ENCODE assay signal across 9 cellular contexts in genomic region chr22:50444663-50445062, GRCh38. TPM values are rescaled to one million over a fixed set of nuclear protein-coding genes. Genes with fewer than 3 reads are reported as not detected.
DNase-seq lines count a peak whose midpoint lies in the region; ATAC-seq, FAIRE-seq and TF ChIP-seq lines count a peak whose summit lies in the region.
"Had no signal": no experiment of that assay in that cellular context is flagged by ENCODE, and none has a peak within 500 bp of the region (broad histone marks: within the 10 kb centered on the region; RNA-seq: fewer than 3 reads in every experiment).

No MANE protein-coding gene starts in this region.

- no peak for TF ChIP-seq CTCF in HFF-Myc (IDR thresholded peaks at IDR 0.05; ENCODE audit: low read depth, low read length, missing control alignments)
- no peak for TF ChIP-seq CTCF in mammary epithelial cell (conservative IDR thresholded peaks at IDR 0.05 in 1 of 2, IDR thresholded peaks at IDR 0.05 in 1 of 2; ENCODE audit: extremely low read depth in 1 of 2, insufficient read depth in 1 of 2, low read depth in 1 of 2, low read length in 2 of 2)
- TF ChIP-seq CTCF in D721Med (IDR thresholded peaks at IDR 0.05; ENCODE audit: insufficient read depth, missing control alignments): no peak

- H4K20me1 ChIP-seq in mammary epithelial cell (ENCODE audit: insufficient read depth, low read length): no peaks in the 10 kb centered on the region

- no peaks in the 10 kb centered on the region for H3K79me2 ChIP-seq in mammary epithelial cell (ENCODE audit: insufficient read depth, low read length)

- ATAC-seq in GM18867 (IDR thresholded peaks at IDR 0.05; ENCODE audit: unreplicated experiment): no peak
- ATAC-seq in GM19467 (IDR thresholded peaks at IDR 0.05; ENCODE audit: unreplicated experiment): no peak

- H3K4ac ChIP-seq in mesenchymal stem cell (ENCODE audit: low read depth in 1 of 2, low read length in 2 of 2): no peak overlapping the region

- H3K36me3 ChIP-seq in mammary epithelial cell (ENCODE audit: insufficient read depth, low read length): peaks cover 10% of the 10 kb centered on the region
- peaks cover 72 to 86% of the 10 kb centered on the region in 2 experiments for H3K36me3 ChIP-seq in mesenchymal stem cell (ENCODE audit: control insufficient read depth in 1 of 2, insufficient read depth in 2 of 2, low read depth in 1 of 2, low read length in 2 of 2)

- no peak overlapping the region for H4K91ac ChIP-seq in mesenchymal stem cell (ENCODE audit: low read length)

- H4K8ac ChIP-seq in mesenchymal stem cell (ENCODE audit: low read length): no peak overlapping the region

- intact Hi-C loops in mammary epithelial cell (cut with micrococcal nuclease): loop anchor here (5.0 kb wide), 1 partner anchor 53 kb away; no protein-coding TSS in a partner anchor

- no peak overlapping the region for H2AFZ ChIP-seq in mammary epithelial cell (ENCODE audit: low read depth, low read length)
- H2AFZ ChIP-seq in mesenchymal stem cell (ENCODE audit: low read depth, low read length): no peak overlapping the region

- no peak overlapping the region for H2BK120ac ChIP-seq in mesenchymal stem cell (ENCODE audit: low read depth, low read length)

- H3K23ac ChIP-seq in mesenchymal stem cell (ENCODE audit: low read length in 2 of 2): no peak overlapping the region

- no peak overlapping the region for H3K18ac ChIP-seq in mesenchymal stem cell (ENCODE audit: low read depth in 1 of 2, low read length in 2 of 2)

- H3K27ac ChIP-seq in mammary epithelial cell (ENCODE audit: insufficient read depth, low read depth, low read length): no peak overlapping the region
- H3K27ac ChIP-seq in mesenchymal stem cell (ENCODE audit: low read length, poor library complexity, severe bottlenecking): peak overlapping the region; percentile 48

- peaks cover 10% of the 10 kb centered on the region for H3K4me1 ChIP-seq in mammary epithelial cell (ENCODE audit: insufficient read depth, low read length)
- H3K4me1 ChIP-seq in mesenchymal stem cell (ENCODE audit: control insufficient read depth, insufficient read depth, low read depth, low read length): peaks cover 21% of the 10 kb centered on the region

- H2BK12ac ChIP-seq in mesenchymal stem cell (ENCODE audit: low read length in 2 of 2): no peak overlapping the region

- CTCF ChIA-PET in mammary epithelial cell (lab: Charles Lee; ENCODE audit: low non-redundant PET): interaction anchor here (0.7 kb wide), 1 partner anchor 202 kb away, joined by 5 read pairs; no protein-coding TSS in a partner anchor

- no TSS peak for BruUV-seq in mammary epithelial cell (replicated peaks; lab: Mats Ljungman, UMichigan)

- no peak overlapping the region for H3K4me3 ChIP-seq in HFF-Myc (replicated peaks; ENCODE audit: low read depth, low read length)
- no peak overlapping the region for H3K4me3 ChIP-seq in mammary epithelial cell (replicated peaks in 1 of 3; ENCODE audit: insufficient read depth in 1 of 3, low read depth in 2 of 3, low read length in 3 of 3)
- no peak overlapping the region for H3K4me3 ChIP-seq in mesenchymal stem cell (ENCODE audit: insufficient read depth in 1 of 2, low read depth in 1 of 2, low read length in 2 of 2)

- H3K14ac ChIP-seq in mesenchymal stem cell (ENCODE audit: low read length in 2 of 2): no peak overlapping the region

- no peak overlapping the region for H3K4me2 ChIP-seq in mammary epithelial cell (ENCODE audit: insufficient read depth, low read depth, low read length)
- H3K4me2 ChIP-seq in mesenchymal stem cell (ENCODE audit: low read length, poor library complexity, severe bottlenecking): no peak overlapping the region

- no peak overlapping the region for H2BK15ac ChIP-seq in mesenchymal stem cell (ENCODE audit: low read depth, poor library complexity, severe bottlenecking)

- no peak for FAIRE-seq in D721Med (lab: Jason Lieb, UNC)

- no peak overlapping the region for H2AK5ac ChIP-seq in mesenchymal stem cell (ENCODE audit: low read length, severe bottlenecking)

- H3K9ac ChIP-seq in mammary epithelial cell (ENCODE audit: insufficient read depth, low read length) (no peak overlapping the region), mesenchymal stem cell (ENCODE audit: low read length) (peak overlapping the region; percentile 30)

- in situ Hi-C loops in mammary epithelial cell (cut with MboI; ENCODE audit: low sequenced_read_pairs in 2 of 2): no loop called here

- H3K79me1 ChIP-seq in mesenchymal stem cell (replicated peaks; ENCODE audit: low read length, poor library complexity, severe bottlenecking): peaks cover 9% of the 10 kb centered on the region

- DNase-seq in A172 (ENCODE audit: low spot score) (peak; percentile 62), HFF-Myc (ENCODE audit: extremely low read depth, low read depth) (peak; percentile 44), mammary epithelial cell (peak; percentile 21), mesenchymal stem cell (peak; percentile 73), NCI-H2227 treated with DMSO at 0.1 percent for 48 hours (lab: John Stamatoyannopoulos, UW) (no peak), D721Med (ENCODE audit: insufficient read length, low spot score) (no peak)
- DNase-seq: NCI-H1048 had no signal

- WGBS in mammary epithelial cell (ENCODE audit: low coverage, missing lambda C conversion rate): 76% methylated on average over 5 of the region's 5 CpGs
- WGBS in mesenchymal stem cell: 96% methylated on average over 5 of the region's 5 CpGs

- no peaks in the 10 kb centered on the region for H3K9me3 ChIP-seq in mammary epithelial cell (replicated peaks; ENCODE audit: insufficient read depth, low read length)
- H3K9me3 ChIP-seq in mesenchymal stem cell (ENCODE audit: control insufficient read depth, low read length): no peaks in the 10 kb centered on the region

- no peak overlapping the region for H2BK5ac ChIP-seq in mesenchymal stem cell (ENCODE audit: low read depth, low read length, poor library complexity, severe bottlenecking)

- H3K27me3 ChIP-seq in mammary epithelial cell (ENCODE audit: insufficient read depth, low read length) (no peaks in the 10 kb centered on the region), mesenchymal stem cell (ENCODE audit: control insufficient read depth in 1 of 2, insufficient read depth in 1 of 2, low read length in 2 of 2) (no peaks in the 10 kb centered on the region)

- dilution Hi-C loops in mammary epithelial cell (cut with HindIII; ENCODE audit: low sequenced_read_pairs): no loop called here

RNA-seq across cellular contexts. Expression of gene SBF1, which starts 30.2 kb away (rescaled TPM):
- total RNA-seq in A172 (2014; rRNA removed; shearing (Covaris generic)): 43.0 and 48.2 TPM in 2 replicates
- total RNA-seq in mammary epithelial cell: 10 to 100 TPM; 79.0 to 84.5 TPM
- polyA plus RNA-seq in mammary epithelial cell: 37.4 TPM
- 98.1 TPM for polyA minus RNA-seq in mammary epithelial cell
- polyA plus RNA-seq in mesenchymal stem cell (2013, experiment 1 of 2): 23.9 TPM
- polyA plus RNA-seq in mesenchymal stem cell (2013, experiment 2 of 2): 22.7 TPM

RNA-seq across cellular contexts. Expression of gene ADM2, which starts 36.7 kb away (rescaled TPM):
- not detected in 2 replicates for total RNA-seq in A172 (2014; rRNA removed; shearing (Covaris generic))
- total RNA-seq in mammary epithelial cell: 10 to 100 TPM; 21.2 to 30.9 TPM
- polyA plus RNA-seq in mammary epithelial cell: 1.7 TPM
- polyA minus RNA-seq in mammary epithelial cell: 1.1 TPM
- polyA plus RNA-seq in mesenchymal stem cell (2013, experiment 1 of 2): 11.3 TPM
- polyA plus RNA-seq in mesenchymal stem cell (2013, experiment 2 of 2): 10.9 TPM

RNA-seq across cellular contexts. Expression of gene MIOX, which starts 42.0 kb away (rescaled TPM):
- total RNA-seq in A172 (2014; rRNA removed; shearing (Covaris generic)): not detected in 2 replicates
- not detected for total RNA-seq in mammary epithelial cell
- polyA plus RNA-seq in mammary epithelial cell: not detected
- polyA minus RNA-seq in mammary epithelial cell: not detected
- polyA plus RNA-seq in mesenchymal stem cell (2013, experiment 1 of 2): 0.14 TPM
- 0.16 TPM for polyA plus RNA-seq in mesenchymal stem cell (2013, experiment 2 of 2)

Comparison
In these comparisons a context has a peak if more than half of its experiments do, and no peak if none do; other contexts are left out.
1. DNase-seq: peak in A172 (single experiment), HFF-Myc (single experiment), mammary epithelial cell (single experiment) and mesenchymal stem cell (single experiment); none in NCI-H2227 treated with DMSO at 0.1 percent for 48 hours (single experiment) and D721Med (single experiment).
2. RNA of gene ADM2, which starts 36.7 kb away (total RNA-seq): 21.2 to 30.9 TPM in mammary epithelial cell; not detected in A172; every median in the first group is over 10 times any median in the second.